27 cellular contexts compared by ENCODE assay signal in the genomic region with DNA sequence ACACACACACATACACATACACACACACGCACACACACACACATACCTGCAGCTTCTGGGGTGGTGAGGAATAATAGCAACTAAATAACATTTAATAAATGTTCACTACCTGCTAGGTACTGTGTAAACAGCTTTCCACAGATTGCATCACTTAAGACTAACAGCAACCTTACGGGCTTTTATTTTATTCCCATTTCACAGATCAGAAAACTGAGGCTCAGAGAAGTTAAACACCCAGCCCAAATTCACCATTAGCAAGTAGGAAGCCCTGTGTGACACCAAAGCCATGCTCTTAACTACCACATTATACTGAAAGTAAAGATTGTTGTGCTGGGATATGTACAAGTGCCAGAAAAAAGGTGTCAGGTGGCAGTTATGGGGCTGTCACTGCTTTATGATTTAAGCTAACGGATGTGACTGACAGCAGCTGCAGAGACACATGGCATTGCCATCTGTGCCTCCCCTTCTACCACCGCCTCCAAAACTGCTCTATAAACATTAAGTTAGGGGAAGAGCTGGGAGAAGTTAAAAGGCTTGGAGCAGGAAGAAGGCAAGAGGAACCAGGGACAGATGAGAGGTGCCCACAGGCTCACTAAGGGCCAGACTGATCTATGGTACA. TPM values are rescaled to one million over a fixed set of nuclear protein-coding genes. Genes with fewer than 3 reads are reported as not detected.
DNase-seq lines count a peak whose midpoint lies in the region; ATAC-seq, FAIRE-seq and TF ChIP-seq lines count a peak whose summit lies in the region.
"Had no signal": no experiment of that assay in that cellular context is flagged by ENCODE, and none has a peak within 500 bp of the region (broad histone marks: within the 10 kb centered on the region; RNA-seq: fewer than 3 reads in every experiment).

No MANE protein-coding gene starts in this region.

- TF ChIP-seq CTCF in HepG2 (CRISPR knock-in tag; IDR thresholded peaks at IDR 0.05) (no peak), right lobe of liver (IDR thresholded peaks at IDR 0.05) (no peak), HFFc6 (IDR thresholded peaks at IDR 0.05) (no peak), MCF 10A (IDR thresholded peaks at IDR 0.05; ENCODE audit: unreplicated experiment) (no peak)

- FAIRE-seq in HepG2 (lab: Jason Lieb, UNC) = no peak
- FAIRE-seq: endothelial cell of umbilical vein, TTC549 had no signal

- no peak for TF ChIP-seq RAD21 in HepG2 (CRISPR knock-in tag; IDR thresholded peaks at IDR 0.05)

- H3K9ac ChIP-seq in HepG2 (ENCODE audit: insufficient read depth, low read depth, low read length) = no peak overlapping the region
- H3K9ac ChIP-seq: GM23248 had no signal

- no peak overlapping the region for H2AFZ ChIP-seq in HepG2 (ENCODE audit: low read length)
- H2AFZ ChIP-seq: GM23248 had no signal

- H3K4me1 Mint-ChIP-seq in HFFc6 (ENCODE audit: low read depth) (peaks cover 35% of the 10 kb centered on the region), MCF 10A (ENCODE audit: insufficient read depth, unreplicated experiment) (peaks cover 15% of the 10 kb centered on the region)

- H3K4me3 ChIP-seq in HepG2 (replicated peaks in 1 of 3; ENCODE audit: insufficient read depth in 1 of 3, low read depth in 2 of 3, low read length in 3 of 3) (no peak overlapping the region), right lobe of liver (no peak overlapping the region)
- H3K4me3 ChIP-seq: GM23248, lung, prostate gland, upper lobe of right lung had no signal

- POLR2A ChIA-PET in HepG2 (lab: Yijun Ruan, JAX) = interaction anchor here (0.9 to 1.3 kb wide), 3 partner anchors 14 to 24 kb away, joined by 3 to 5 read pairs (median 3); partner anchors contain the start of gene MTMR12
- POLR2A ChIA-PET in MCF 10A (lab: Yijun Ruan, JAX) = interaction anchor here (0.6 to 0.7 kb wide), 2 partner anchors 30 to 180 kb away, joined by 4 read pairs; no protein-coding TSS in a partner anchor

- no TSS peak for BruUV-seq in HepG2 (replicated peaks; lab: Mats Ljungman, UMichigan)
- BruUV-seq in MCF 10A (replicated peaks; lab: Mats Ljungman, UMichigan) = no TSS peak

- no peaks in the 10 kb centered on the region for H3K9me3 ChIP-seq in HepG2 (ENCODE audit: low read length)
- H3K9me3 ChIP-seq in right lobe of liver = no peaks in the 10 kb centered on the region
- H3K9me3 ChIP-seq: BE2C, neutrophil, prostate gland, upper lobe of right lung had no signal

- intact Hi-C loops in HepG2 (cut with micrococcal nuclease; ENCODE audit: unreplicated experiment) = no loop called here
- intact Hi-C loops in right lobe of liver (cut with DNase I) = no loop called here
- intact Hi-C loops in MCF 10A (cut with micrococcal nuclease) = no loop called here

- no peak for DNase-seq in HepG2 (ENCODE audit: low spot score)
- DNase-seq in right lobe of liver = no peak
- DNase-seq in NCI-H1694 treated with DMSO at 0.1 percent for 48 hours (lab: John Stamatoyannopoulos, UW) = peak; percentile 94
- peak; percentile 12 to 31 for DNase-seq in erythroblast (lab: John Stamatoyannopoulos, UW)
- no peak for DNase-seq in HFFc6
- no peak for DNase-seq in MCF 10A (ENCODE audit: unreplicated experiment)
- DNase-seq: activated CD4-positive, alpha-beta memory T cell treated with anti-CD3 and anti-CD28 coated beads, Interleukin-2, amount 10 ng/mL, durations not matched to agents 7 days and 5 days; activated effector memory CD4-positive, alpha-beta T cell treated with Interleukin-2 at 50 U/mL for 16 hours; activated T-cell treated with anti-CD3 and anti-CD28 coated beads for 4 hours; BE2C; Calu3; GM23248; kidney glomerular epithelial cell; NCI-H1048; NCI-H1930; RPMI8226; substantia nigra; upper lobe of right lung had no signal

- CTCF ChIA-PET in HepG2 (lab: Yijun Ruan, JAX; ENCODE audit: low intra/inter-chr PET ratio, low total read pairs) (no interaction called here), MCF 10A (lab: Yijun Ruan, JAX) (no interaction called here)

- H3K27ac ChIP-seq in HepG2 (ENCODE audit: extremely low read length, insufficient read depth, low read length) (no peak overlapping the region), right lobe of liver (no peak overlapping the region)
- H3K27ac ChIP-seq: GM23248, neutrophil, prostate gland, upper lobe of right lung had no signal

- peaks cover 93% of the 10 kb centered on the region for H3K79me2 ChIP-seq in HepG2 (ENCODE audit: insufficient read depth, low read length)

- no peak for TF ChIP-seq POLR2A in HepG2 (IDR thresholded peaks at IDR 0.05; ENCODE audit: insufficient read depth in 1 of 2, low read depth in 2 of 2, low read length in 2 of 2)
- no peak for TF ChIP-seq POLR2A in right lobe of liver (IDR thresholded peaks at IDR 0.05)
- TF ChIP-seq POLR2A in erythroblast (IDR thresholded peaks at IDR 0.05; ENCODE audit: low read length) = no peak

- WGBS in HepG2 (ENCODE audit: low lambda C conversion rate) = 95% methylated on average over 4 of the region's 4 CpGs
- WGBS in right lobe of liver (ENCODE audit: insufficient coverage, low coverage, low lambda C conversion rate, missing lambda C conversion rate) = 79% methylated on average over 4 of the region's 4 CpGs

- H3K27ac Mint-ChIP-seq in HFFc6 (no peak overlapping the region), MCF 10A (ENCODE audit: low read depth, unreplicated experiment) (no peak overlapping the region)
- H3K27ac Mint-ChIP-seq: activated CD4-positive, alpha-beta memory T cell treated with anti-CD3 and anti-CD28 coated beads, Interleukin-2, amount 10 ng/mL, durations not matched to agents 7 days and 5 days had no signal

- H3K27me3 Mint-ChIP-seq in HFFc6 (ENCODE audit: insufficient read depth) (peaks cover 1% of the 10 kb centered on the region), MCF 10A (ENCODE audit: insufficient read depth, unreplicated experiment) (no peaks in the 10 kb centered on the region)
- H3K27me3 Mint-ChIP-seq: activated CD4-positive, alpha-beta memory T cell treated with anti-CD3 and anti-CD28 coated beads, Interleukin-2, amount 10 ng/mL, durations not matched to agents 7 days and 5 days; central memory CD8-positive, alpha-beta T cell had no signal

- peaks cover under 1% of the 10 kb centered on the region; the same call in 1 of the 2 replicates for H3K36me3 Mint-ChIP-seq in HFFc6 (ENCODE audit: low read depth)
- peaks cover 12% of the 10 kb centered on the region for H3K36me3 Mint-ChIP-seq in MCF 10A (ENCODE audit: insufficient read depth, unreplicated experiment)

- H3K4me2 ChIP-seq in HepG2 (ENCODE audit: low read depth, low read length) = no peak overlapping the region

- H3K9me3 Mint-ChIP-seq in HFFc6 (no peaks in the 10 kb centered on the region), MCF 10A (ENCODE audit: unreplicated experiment) (no peaks in the 10 kb centered on the region)
- H3K9me3 Mint-ChIP-seq: activated CD4-positive, alpha-beta memory T cell treated with anti-CD3 and anti-CD28 coated beads, Interleukin-2, amount 10 ng/mL, durations not matched to agents 7 days and 5 days; central memory CD8-positive, alpha-beta T cell had no signal

- ATAC-seq in HepG2 (no peak; the same call in 2 of the 3 replicates), right lobe of liver (no peak), GM18873 (IDR thresholded peaks at IDR 0.05; ENCODE audit: low FRiP score, unreplicated experiment) (no peak), GM18907 (IDR thresholded peaks at IDR 0.05; ENCODE audit: unreplicated experiment) (no peak)
- ATAC-seq: activated CD4-positive, CD25-positive, alpha-beta regulatory T cell treated with anti-CD3 and anti-CD28 coated beads, Interleukin-2, amount 50 U/mL, for 24 hours; upper lobe of right lung had no signal

- peaks cover 5 to 45% of the 10 kb centered on the region in 2 experiments for H3K36me3 ChIP-seq in HepG2 (replicated peaks in 1 of 2; ENCODE audit: control insufficient read depth in 1 of 2, insufficient read depth in 2 of 2, low read length in 2 of 2)
- peaks cover 0 to 10% (median 5%) of the 10 kb centered on the region in 4 donors for H3K36me3 ChIP-seq in right lobe of liver
- H3K36me3 ChIP-seq: BE2C, neutrophil, prostate gland had no signal

- H3K4me1 ChIP-seq in HepG2 (ENCODE audit: insufficient read depth, low read length) = peaks cover 48% of the 10 kb centered on the region
- peaks cover 0 to 18% (median 8%) of the 10 kb centered on the region in 4 donors for H3K4me1 ChIP-seq in right lobe of liver
- H3K4me1 ChIP-seq: BE2C, prostate gland had no signal

- H4K20me1 ChIP-seq in HepG2 (ENCODE audit: insufficient read depth, low read length) = peaks cover 31% of the 10 kb centered on the region

- no peak overlapping the region for H3K4me3 Mint-ChIP-seq in HFFc6
- H3K4me3 Mint-ChIP-seq in MCF 10A (ENCODE audit: unreplicated experiment) = no peak overlapping the region
- H3K4me3 Mint-ChIP-seq: activated CD4-positive, alpha-beta memory T cell treated with anti-CD3 and anti-CD28 coated beads, Interleukin-2, amount 10 ng/mL, durations not matched to agents 7 days and 5 days; central memory CD8-positive, alpha-beta T cell had no signal

- TF ChIP-seq EP300 in HepG2 (IDR thresholded peaks at IDR 0.05; ENCODE audit: low read depth in 2 of 2, low read length in 2 of 2) (no peak), HepG2 (CRISPR knock-in tag; IDR thresholded peaks at IDR 0.05; ENCODE audit: borderline replicate concordance) (no peak)

- in situ Hi-C loops in HepG2 (cut with HindIII; ENCODE audit: extremely low pct_ligation_motif_present, low pct_unique_long_range_greater_than_20kb) = no loop called here

- H3K27me3 ChIP-seq in HepG2 (ENCODE audit: control insufficient read depth in 1 of 2, insufficient read depth in 2 of 2, low read length in 2 of 2) (no peaks in the 10 kb centered on the region), right lobe of liver (no peaks in the 10 kb centered on the region)
- H3K27me3 ChIP-seq: BE2C, neutrophil, upper lobe of right lung had no signal

RNA-seq across cellular contexts. Expression of gene MTMR12, which starts 13.6 kb away (rescaled TPM):
- total RNA-seq in HepG2 (2016; rRNA removed; fragmentation: Illumina TruSeq; extraction: Trizol) = 36.6 and 56.5 TPM in 2 replicates
- 16.0 and 20.1 TPM in 2 replicates for total RNA-seq in HepG2 (2016; cell fraction: cytosol; rRNA removed; fragmentation: Illumina TruSeq; extraction: Trizol; ENCODE audit: low read depth)
- total RNA-seq in HepG2 (2016; cell fraction: insoluble cytoplasmic fraction; rRNA removed; fragmentation: Illumina TruSeq; extraction: Trizol) = 37.6 and 51.8 TPM in 2 replicates
- 41.8 and 44.0 TPM in 2 replicates for total RNA-seq in HepG2 (2016; cell fraction: membrane; rRNA removed; fragmentation: Illumina TruSeq; extraction: Trizol)
- total RNA-seq in HepG2 (2016; cell fraction: nucleus; rRNA removed; fragmentation: Illumina TruSeq; extraction: Trizol) = 34.2 and 34.9 TPM in 2 replicates
- polyA plus RNA-seq in HepG2 (2011; rRNA removed) = 21.3 and 23.4 TPM in 2 replicates
- 15.2 and 20.5 TPM in 2 replicates for polyA plus RNA-seq in HepG2 (2011; cell fraction: cytosol; rRNA removed)
- polyA plus RNA-seq in HepG2 (2011; cell fraction: nucleus; rRNA removed) = 10.6 and 13.1 TPM in 2 replicates
- polyA plus RNA-seq in HepG2 (2012) = 22.1 and 25.4 TPM in 2 replicates
- polyA plus RNA-seq in HepG2 (2016; cell fraction: cytosol; fragmentation: Illumina TruSeq; extraction: Trizol; ENCODE audit: low read depth) = 5.0 and 5.4 TPM in 2 replicates
- polyA plus RNA-seq in HepG2 (2016; cell fraction: insoluble cytoplasmic fraction; fragmentation: Illumina TruSeq; extraction: Trizol; ENCODE audit: low read depth) = 37.5 and 39.4 TPM in 2 replicates
- 18.7 and 19.5 TPM in 2 replicates for polyA plus RNA-seq in HepG2 (2016; cell fraction: membrane; fragmentation: Illumina TruSeq; extraction: Trizol; ENCODE audit: low read depth)
- polyA plus RNA-seq in HepG2 (2016; cell fraction: nucleus; fragmentation: Illumina TruSeq; extraction: Trizol; ENCODE audit: insufficient read depth, low read depth) = 32.6 and 33.7 TPM in 2 replicates
- 31.8 and 33.8 TPM in 2 replicates for polyA minus RNA-seq in HepG2 (2011; rRNA and poly(A)+ RNA removed; ENCODE audit: low replicate concordance)
- polyA minus RNA-seq in HepG2 (2011; cell fraction: cytosol; rRNA and poly(A)+ RNA removed) = 29.0 and 31.6 TPM in 2 replicates
- 48.2 and 66.6 TPM in 2 replicates for polyA minus RNA-seq in HepG2 (2011; cell fraction: nucleus; rRNA and poly(A)+ RNA removed)
- 10 to 100 TPM; 14.9 to 22.9 (median 16.3) TPM for total RNA-seq in right lobe of liver
- 10 to 100 TPM; 20.7 to 26.0 (median 22.4) TPM for total RNA-seq in HFFc6 (2021; fragmentation: NEBNext Ultra II Directional; extraction: Animal tissue kit (Norgen Biotek cat#: 25700))
- total RNA-seq in MCF 10A (2022) = 24.4 and 25.4 TPM in 2 replicates

Comparison
In these comparisons a context has a peak if more than half of its experiments do, and no peak if none do; other contexts are left out.
1. DNase-seq: peak in NCI-H1694 treated with DMSO at 0.1 percent for 48 hours (single experiment) and erythroblast (2 of 2); none in HepG2 (single experiment), right lobe of liver (0 of 3), HFFc6 (single experiment) and MCF 10A (single experiment).